Comparison of ENCODE assay signal across 1 cellular context in genomic region chr1:20198918-20199317, GRCh38.
A peak's percentile ranks its signal among the peaks of the same experiment; 100 is the strongest.
TF ChIP-seq lines count a peak whose summit lies in the region.

No MANE protein-coding gene starts in this region.

TF ChIP-seq in K562, 482 proteins besides CTCF, POLR2A, EP300 and RAD21 (continued from another document and continues in another):
- TF ChIP-seq HOMEZ (CRISPR knock-in tag; IDR thresholded peaks at IDR 0.05) (no peak), MTA2 (IDR thresholded peaks at IDR 0.05; ENCODE audit: low read depth) (peak; percentile 92), ZNF280A (IDR thresholded peaks at IDR 0.05; ENCODE audit: low read depth, partially characterized antibody) (no peak), RBM15 (IDR thresholded peaks at IDR 0.05; ENCODE audit: insufficient read depth, low read length) (no peak), MTA3 (IDR thresholded peaks at IDR 0.05; ENCODE audit: borderline replicate concordance) (peak; percentile 71; the same call in 1 of the 2 replicates), ETV5 (CRISPR knock-in tag; IDR thresholded peaks at IDR 0.05; ENCODE audit: low read depth) (no peak), ZNF324 (CRISPR knock-in tag; IDR thresholded peaks at IDR 0.05) (no peak), GTF3C2 (IDR thresholded peaks at IDR 0.05; ENCODE audit: borderline replicate concordance, extremely low read depth, insufficient read length) (no peak), TEAD2 (tag; IDR thresholded peaks at IDR 0.05) (peak; percentile 29; the same call in 1 of the 2 replicates), ZNF239 (CRISPR knock-in tag; IDR thresholded peaks at IDR 0.05) (peak; percentile 100), ZNF511 (CRISPR knock-in tag; IDR thresholded peaks at IDR 0.05) (no peak), KDM4B (IDR thresholded peaks at IDR 0.05; ENCODE audit: borderline replicate concordance in 2 of 2, low read depth in 1 of 2) (no peak), RBFOX2 (IDR thresholded peaks at IDR 0.05; ENCODE audit: low read depth, low read length) (no peak), ARID4B (CRISPR knock-in tag; IDR thresholded peaks at IDR 0.05) (no peak), FOXK2 (conservative IDR thresholded peaks at IDR 0.05 in 1 of 2, IDR thresholded peaks at IDR 0.05 in 1 of 2; ENCODE audit: low read depth in 2 of 2) (peak in 1 of 2 experiments; percentile 40; a peak in 3 of 4 replicates), BCOR (IDR thresholded peaks at IDR 0.05) (peak; percentile 79; the same call in 1 of the 2 replicates), MAX (CRISPR knock-in tag; IDR thresholded peaks at IDR 0.05) (no peak), ZBTB43 (CRISPR knock-in tag; IDR thresholded peaks at IDR 0.05) (no peak), AFF4 (CRISPR knock-in tag; IDR thresholded peaks at IDR 0.05) (no peak), ARHGAP35 (IDR thresholded peaks at IDR 0.05; ENCODE audit: partially characterized antibody) (no peak), LARP7 (IDR thresholded peaks at IDR 0.05) (no peak), TEAD1 (CRISPR knock-in tag; IDR thresholded peaks at IDR 0.05) (peak in 1 of 2 experiments; percentile 54; a peak in 1 of 4 replicates), ZNF24 (IDR thresholded peaks at IDR 0.05) (0 out of 2 replicates have a peak, but pooled peaks have one; percentile 37), MYBL2 (IDR thresholded peaks at IDR 0.05; ENCODE audit: low read depth) (peak; percentile 52; the same call in 1 of the 2 replicates), MYBL2 (CRISPR knock-in tag; IDR thresholded peaks at IDR 0.05; ENCODE audit: borderline replicate concordance) (no peak), NCOR1 (IDR thresholded peaks at IDR 0.05) (peak; percentile 96), TFAM (CRISPR knock-in tag; conservative IDR thresholded peaks at IDR 0.05) (no peak), NFE2 (IDR thresholded peaks at IDR 0.05; ENCODE audit: low read depth) (no peak), ZNF408 (CRISPR knock-in tag; IDR thresholded peaks at IDR 0.05; ENCODE audit: low read depth) (no peak), UBTF (IDR thresholded peaks at IDR 0.05; ENCODE audit: borderline replicate concordance in 1 of 2, low read depth in 2 of 2, low read length in 2 of 2) (no peak; a peak in 1 of 4 replicates), ZNF146 (CRISPR knock-in tag; IDR thresholded peaks at IDR 0.05; ENCODE audit: unreplicated experiment) (no peak), HMBOX1 (IDR thresholded peaks at IDR 0.05) (peak; percentile 96), ZNF717 (CRISPR knock-in tag; IDR thresholded peaks at IDR 0.05) (no peak), CHCHD3 (CRISPR knock-in tag; IDR thresholded peaks at IDR 0.05) (no peak), CREB5 (CRISPR knock-in tag; IDR thresholded peaks at IDR 0.05) (no peak), ZNF23 (CRISPR knock-in tag; IDR thresholded peaks at IDR 0.05) (no peak)
